1 cellular context compared by ENCODE assay signal in the genomic region with DNA sequence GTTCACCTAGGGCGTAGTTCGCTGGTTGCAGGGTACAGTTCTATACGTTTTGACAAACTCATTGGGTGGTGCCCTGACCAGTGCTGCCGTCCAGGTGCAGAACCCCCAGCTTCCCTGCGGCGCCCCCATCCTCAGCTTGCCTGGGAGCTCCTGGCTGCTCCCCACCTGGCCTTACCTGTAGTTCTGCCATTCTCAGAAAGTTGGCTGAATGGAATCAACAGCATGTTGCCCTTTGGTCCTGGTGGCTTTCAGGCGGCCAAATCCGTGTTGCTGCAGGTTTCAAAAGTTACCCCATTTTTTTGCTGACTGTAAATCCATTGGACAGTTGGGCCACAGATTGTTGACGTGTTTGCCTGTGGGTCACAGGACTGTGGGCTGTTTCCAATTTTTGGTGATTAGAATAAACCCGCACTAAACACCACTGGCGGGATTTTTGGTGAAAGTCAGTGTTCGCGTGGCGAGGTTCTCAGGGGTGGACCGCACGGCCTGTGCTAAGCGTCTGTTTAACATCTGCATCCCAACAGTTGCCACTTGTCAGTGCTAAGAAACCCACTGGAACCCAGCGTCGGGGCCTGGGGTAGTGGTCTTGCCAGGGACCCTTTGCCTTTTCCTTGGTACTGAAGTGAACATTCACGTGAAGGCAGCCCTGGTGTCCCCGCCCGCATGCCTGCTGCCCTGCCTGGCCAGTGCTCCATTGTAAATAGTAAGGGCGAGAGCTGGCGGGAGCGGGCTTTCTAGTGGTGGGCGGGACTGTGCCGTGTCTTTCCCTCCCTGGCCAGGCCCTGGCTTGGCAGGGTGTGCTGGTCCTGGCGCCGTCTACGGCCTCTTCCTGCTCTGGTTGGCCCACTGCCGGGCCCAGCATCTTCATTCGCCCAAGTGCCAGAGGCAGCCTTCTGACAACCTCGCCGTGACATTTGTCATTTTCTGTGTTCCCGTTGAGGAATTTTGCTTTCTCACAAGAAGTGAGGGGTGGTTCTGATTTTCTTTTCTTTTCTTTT.
TF ChIP-seq lines count a peak whose summit lies in the region.

No MANE protein-coding gene starts in this region.

TF ChIP-seq in HepG2, 621 proteins besides CTCF, POLR2A, EP300 and RAD21 (continued from another document and continues in another):
- TF ChIP-seq, protein P1, sequence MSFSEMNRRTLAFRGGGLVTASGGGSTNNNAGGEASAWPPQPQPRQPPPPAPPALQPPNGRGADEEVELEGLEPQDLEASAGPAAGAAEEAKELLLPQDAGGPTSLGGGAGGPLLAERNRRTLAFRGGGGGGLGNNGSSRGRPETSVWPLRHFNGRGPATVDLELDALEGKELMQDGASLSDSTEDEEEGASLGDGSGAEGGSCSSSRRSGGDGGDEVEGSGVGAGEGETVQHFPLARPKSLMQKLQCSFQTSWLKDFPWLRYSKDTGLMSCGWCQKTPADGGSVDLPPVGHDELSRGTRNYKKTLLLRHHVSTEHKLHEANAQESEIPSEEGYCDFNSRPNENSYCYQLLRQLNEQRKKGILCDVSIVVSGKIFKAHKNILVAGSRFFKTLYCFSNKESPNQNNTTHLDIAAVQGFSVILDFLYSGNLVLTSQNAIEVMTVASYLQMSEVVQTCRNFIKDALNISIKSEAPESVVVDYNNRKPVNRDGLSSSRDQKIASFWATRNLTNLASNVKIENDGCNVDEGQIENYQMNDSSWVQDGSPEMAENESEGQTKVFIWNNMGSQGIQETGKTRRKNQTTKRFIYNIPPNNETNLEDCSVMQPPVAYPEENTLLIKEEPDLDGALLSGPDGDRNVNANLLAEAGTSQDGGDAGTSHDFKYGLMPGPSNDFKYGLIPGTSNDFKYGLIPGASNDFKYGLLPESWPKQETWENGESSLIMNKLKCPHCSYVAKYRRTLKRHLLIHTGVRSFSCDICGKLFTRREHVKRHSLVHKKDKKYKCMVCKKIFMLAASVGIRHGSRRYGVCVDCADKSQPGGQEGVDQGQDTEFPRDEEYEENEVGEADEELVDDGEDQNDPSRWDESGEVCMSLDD (CRISPR knock-in tag; IDR thresholded peaks at IDR 0.05; ENCODE audit: borderline replicate concordance): no peak; the same call in 1 of the 2 replicates
- TF ChIP-seq ZNF326 (CRISPR knock-in tag; IDR thresholded peaks at IDR 0.05; ENCODE audit: borderline replicate concordance) (no peak), PCBP1 (IDR thresholded peaks at IDR 0.05; ENCODE audit: borderline replicate concordance, low read depth, low read length) (no peak), ZNF451 (CRISPR knock-in tag; IDR thresholded peaks at IDR 0.05) (no peak; the same call in 1 of the 2 replicates), ZNF382 (CRISPR knock-in tag; IDR thresholded peaks at IDR 0.05; ENCODE audit: borderline replicate concordance) (no peak), NFE2 (CRISPR knock-in tag; IDR thresholded peaks at IDR 0.05) (no peak), HNF4A (CRISPR knock-in tag; IDR thresholded peaks at IDR 0.05) (peak; percentile 73), KDM5B (CRISPR knock-in tag; IDR thresholded peaks at IDR 0.05; ENCODE audit: borderline replicate concordance) (peak; percentile 52; the same call in 1 of the 2 replicates), ZNF879 (CRISPR knock-in tag; IDR thresholded peaks at IDR 0.05) (no peak), DR1 (CRISPR knock-in tag; IDR thresholded peaks at IDR 0.05) (0 out of 2 replicates have a peak, but pooled peaks have one; percentile 39), KAT8 (CRISPR knock-in tag; IDR thresholded peaks at IDR 0.05) (no peak), TBL1XR1 (IDR thresholded peaks at IDR 0.05; ENCODE audit: borderline replicate concordance, low read length, partially characterized antibody) (no peak), SETDB1 (CRISPR knock-in tag; IDR thresholded peaks at IDR 0.05; ENCODE audit: borderline replicate concordance) (no peak), JARID2 (CRISPR knock-in tag; IDR thresholded peaks at IDR 0.05; ENCODE audit: insufficient replicate concordance) (no peak), ZNF577 (CRISPR knock-in tag; IDR thresholded peaks at IDR 0.05; ENCODE audit: borderline replicate concordance, low read depth) (no peak), ZNF160 (CRISPR knock-in tag; IDR thresholded peaks at IDR 0.05) (no peak), AGO1 (IDR thresholded peaks at IDR 0.05; ENCODE audit: low read depth, low read length, poor library complexity, severe bottlenecking) (no peak), ATF1 (CRISPR knock-in tag; IDR thresholded peaks at IDR 0.05) (no peak), ZNF616 (CRISPR knock-in tag; IDR thresholded peaks at IDR 0.05; ENCODE audit: low read depth) (no peak), KLF13 (CRISPR knock-in tag; IDR thresholded peaks at IDR 0.05) (no peak), KLF16 (CRISPR knock-in tag; IDR thresholded peaks at IDR 0.05) (peak in 1 of 2 experiments; percentile 22; a peak in 1 of 4 replicates), TSC22D2 (CRISPR knock-in tag; IDR thresholded peaks at IDR 0.05; ENCODE audit: borderline replicate concordance) (no peak), ZNF749 (CRISPR knock-in tag; IDR thresholded peaks at IDR 0.05; ENCODE audit: borderline replicate concordance) (no peak), NPAS2 (CRISPR knock-in tag; IDR thresholded peaks at IDR 0.05; ENCODE audit: borderline replicate concordance) (no peak), HOXD1 (CRISPR knock-in tag; IDR thresholded peaks at IDR 0.05) (no peak), EHMT2 (IDR thresholded peaks at IDR 0.05; ENCODE audit: borderline replicate concordance, low read depth, low read length) (no peak), SOX13 (IDR thresholded peaks at IDR 0.05) (no peak), SOX13 (CRISPR knock-in tag; conservative IDR thresholded peaks at IDR 0.05 in 1 of 2, IDR thresholded peaks at IDR 0.05 in 1 of 2) (no peak; a peak in 1 of 4 replicates), EZH2 (conservative IDR thresholded peaks at IDR 0.05; ENCODE audit: low read depth, low read length) (no peak)
- TF ChIP-seq, protein P2, sequence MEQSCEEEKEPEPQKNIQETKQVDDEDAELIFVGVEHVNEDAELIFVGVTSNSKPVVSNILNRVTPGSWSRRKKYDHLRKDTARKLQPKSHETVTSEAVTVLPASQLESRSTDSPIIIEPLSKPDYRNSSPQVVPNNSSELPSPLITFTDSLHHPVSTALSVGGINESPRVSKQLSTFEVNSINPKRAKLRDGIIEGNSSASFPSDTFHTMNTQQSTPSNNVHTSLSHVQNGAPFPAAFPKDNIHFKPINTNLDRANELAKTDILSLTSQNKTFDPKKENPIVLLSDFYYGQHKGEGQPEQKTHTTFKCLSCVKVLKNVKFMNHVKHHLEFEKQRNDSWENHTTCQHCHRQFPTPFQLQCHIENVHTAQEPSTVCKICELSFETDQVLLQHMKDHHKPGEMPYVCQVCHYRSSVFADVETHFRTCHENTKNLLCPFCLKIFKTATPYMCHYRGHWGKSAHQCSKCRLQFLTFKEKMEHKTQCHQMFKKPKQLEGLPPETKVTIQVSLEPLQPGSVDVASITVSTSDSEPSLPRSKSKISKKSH (CRISPR knock-in tag; IDR thresholded peaks at IDR 0.05; ENCODE audit: borderline replicate concordance): no peak
- TF ChIP-seq, protein P3, sequence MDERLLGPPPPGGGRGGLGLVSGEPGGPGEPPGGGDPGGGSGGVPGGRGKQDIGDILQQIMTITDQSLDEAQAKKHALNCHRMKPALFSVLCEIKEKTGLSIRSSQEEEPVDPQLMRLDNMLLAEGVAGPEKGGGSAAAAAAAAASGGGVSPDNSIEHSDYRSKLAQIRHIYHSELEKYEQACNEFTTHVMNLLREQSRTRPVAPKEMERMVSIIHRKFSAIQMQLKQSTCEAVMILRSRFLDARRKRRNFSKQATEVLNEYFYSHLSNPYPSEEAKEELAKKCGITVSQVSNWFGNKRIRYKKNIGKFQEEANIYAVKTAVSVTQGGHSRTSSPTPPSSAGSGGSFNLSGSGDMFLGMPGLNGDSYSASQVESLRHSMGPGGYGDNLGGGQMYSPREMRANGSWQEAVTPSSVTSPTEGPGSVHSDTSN (CRISPR knock-in tag; IDR thresholded peaks at IDR 0.05): no peak
- TF ChIP-seq, protein P4, sequence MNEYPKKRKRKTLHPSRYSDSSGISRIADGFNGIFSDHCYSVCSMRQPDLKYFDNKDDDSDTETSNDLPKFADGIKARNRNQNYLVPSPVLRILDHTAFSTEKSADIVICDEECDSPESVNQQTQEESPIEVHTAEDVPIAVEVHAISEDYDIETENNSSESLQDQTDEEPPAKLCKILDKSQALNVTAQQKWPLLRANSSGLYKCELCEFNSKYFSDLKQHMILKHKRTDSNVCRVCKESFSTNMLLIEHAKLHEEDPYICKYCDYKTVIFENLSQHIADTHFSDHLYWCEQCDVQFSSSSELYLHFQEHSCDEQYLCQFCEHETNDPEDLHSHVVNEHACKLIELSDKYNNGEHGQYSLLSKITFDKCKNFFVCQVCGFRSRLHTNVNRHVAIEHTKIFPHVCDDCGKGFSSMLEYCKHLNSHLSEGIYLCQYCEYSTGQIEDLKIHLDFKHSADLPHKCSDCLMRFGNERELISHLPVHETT (CRISPR knock-in tag; conservative IDR thresholded peaks at IDR 0.05): no peak; the same call in 1 of the 2 replicates
- TF ChIP-seq, protein P5, sequence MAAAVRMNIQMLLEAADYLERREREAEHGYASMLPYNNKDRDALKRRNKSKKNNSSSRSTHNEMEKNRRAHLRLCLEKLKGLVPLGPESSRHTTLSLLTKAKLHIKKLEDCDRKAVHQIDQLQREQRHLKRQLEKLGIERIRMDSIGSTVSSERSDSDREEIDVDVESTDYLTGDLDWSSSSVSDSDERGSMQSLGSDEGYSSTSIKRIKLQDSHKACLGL (CRISPR knock-in tag; IDR thresholded peaks at IDR 0.05): peak; percentile 6; the same call in 1 of the 2 replicates
- TF ChIP-seq, protein P6, sequence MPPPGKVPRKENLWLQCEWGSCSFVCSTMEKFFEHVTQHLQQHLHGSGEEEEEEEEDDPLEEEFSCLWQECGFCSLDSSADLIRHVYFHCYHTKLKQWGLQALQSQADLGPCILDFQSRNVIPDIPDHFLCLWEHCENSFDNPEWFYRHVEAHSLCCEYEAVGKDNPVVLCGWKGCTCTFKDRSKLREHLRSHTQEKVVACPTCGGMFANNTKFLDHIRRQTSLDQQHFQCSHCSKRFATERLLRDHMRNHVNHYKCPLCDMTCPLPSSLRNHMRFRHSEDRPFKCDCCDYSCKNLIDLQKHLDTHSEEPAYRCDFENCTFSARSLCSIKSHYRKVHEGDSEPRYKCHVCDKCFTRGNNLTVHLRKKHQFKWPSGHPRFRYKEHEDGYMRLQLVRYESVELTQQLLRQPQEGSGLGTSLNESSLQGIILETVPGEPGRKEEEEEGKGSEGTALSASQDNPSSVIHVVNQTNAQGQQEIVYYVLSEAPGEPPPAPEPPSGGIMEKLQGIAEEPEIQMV (CRISPR knock-in tag; IDR thresholded peaks at IDR 0.05; ENCODE audit: low read depth): no peak
- TF ChIP-seq, protein P7, sequence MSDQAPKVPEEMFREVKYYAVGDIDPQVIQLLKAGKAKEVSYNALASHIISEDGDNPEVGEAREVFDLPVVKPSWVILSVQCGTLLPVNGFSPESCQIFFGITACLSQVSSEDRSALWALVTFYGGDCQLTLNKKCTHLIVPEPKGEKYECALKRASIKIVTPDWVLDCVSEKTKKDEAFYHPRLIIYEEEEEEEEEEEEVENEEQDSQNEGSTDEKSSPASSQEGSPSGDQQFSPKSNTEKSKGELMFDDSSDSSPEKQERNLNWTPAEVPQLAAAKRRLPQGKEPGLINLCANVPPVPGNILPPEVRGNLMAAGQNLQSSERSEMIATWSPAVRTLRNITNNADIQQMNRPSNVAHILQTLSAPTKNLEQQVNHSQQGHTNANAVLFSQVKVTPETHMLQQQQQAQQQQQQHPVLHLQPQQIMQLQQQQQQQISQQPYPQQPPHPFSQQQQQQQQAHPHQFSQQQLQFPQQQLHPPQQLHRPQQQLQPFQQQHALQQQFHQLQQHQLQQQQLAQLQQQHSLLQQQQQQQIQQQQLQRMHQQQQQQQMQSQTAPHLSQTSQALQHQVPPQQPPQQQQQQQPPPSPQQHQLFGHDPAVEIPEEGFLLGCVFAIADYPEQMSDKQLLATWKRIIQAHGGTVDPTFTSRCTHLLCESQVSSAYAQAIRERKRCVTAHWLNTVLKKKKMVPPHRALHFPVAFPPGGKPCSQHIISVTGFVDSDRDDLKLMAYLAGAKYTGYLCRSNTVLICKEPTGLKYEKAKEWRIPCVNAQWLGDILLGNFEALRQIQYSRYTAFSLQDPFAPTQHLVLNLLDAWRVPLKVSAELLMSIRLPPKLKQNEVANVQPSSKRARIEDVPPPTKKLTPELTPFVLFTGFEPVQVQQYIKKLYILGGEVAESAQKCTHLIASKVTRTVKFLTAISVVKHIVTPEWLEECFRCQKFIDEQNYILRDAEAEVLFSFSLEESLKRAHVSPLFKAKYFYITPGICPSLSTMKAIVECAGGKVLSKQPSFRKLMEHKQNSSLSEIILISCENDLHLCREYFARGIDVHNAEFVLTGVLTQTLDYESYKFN (CRISPR knock-in tag; conservative IDR thresholded peaks at IDR 0.05): 0 out of 2 replicates have a peak, but pooled peaks have one; percentile 35
- TF ChIP-seq, protein P8, sequence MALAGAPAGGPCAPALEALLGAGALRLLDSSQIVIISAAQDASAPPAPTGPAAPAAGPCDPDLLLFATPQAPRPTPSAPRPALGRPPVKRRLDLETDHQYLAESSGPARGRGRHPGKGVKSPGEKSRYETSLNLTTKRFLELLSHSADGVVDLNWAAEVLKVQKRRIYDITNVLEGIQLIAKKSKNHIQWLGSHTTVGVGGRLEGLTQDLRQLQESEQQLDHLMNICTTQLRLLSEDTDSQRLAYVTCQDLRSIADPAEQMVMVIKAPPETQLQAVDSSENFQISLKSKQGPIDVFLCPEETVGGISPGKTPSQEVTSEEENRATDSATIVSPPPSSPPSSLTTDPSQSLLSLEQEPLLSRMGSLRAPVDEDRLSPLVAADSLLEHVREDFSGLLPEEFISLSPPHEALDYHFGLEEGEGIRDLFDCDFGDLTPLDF (CRISPR knock-in tag; IDR thresholded peaks at IDR 0.05): peak; percentile 81
- TF ChIP-seq, protein P9, sequence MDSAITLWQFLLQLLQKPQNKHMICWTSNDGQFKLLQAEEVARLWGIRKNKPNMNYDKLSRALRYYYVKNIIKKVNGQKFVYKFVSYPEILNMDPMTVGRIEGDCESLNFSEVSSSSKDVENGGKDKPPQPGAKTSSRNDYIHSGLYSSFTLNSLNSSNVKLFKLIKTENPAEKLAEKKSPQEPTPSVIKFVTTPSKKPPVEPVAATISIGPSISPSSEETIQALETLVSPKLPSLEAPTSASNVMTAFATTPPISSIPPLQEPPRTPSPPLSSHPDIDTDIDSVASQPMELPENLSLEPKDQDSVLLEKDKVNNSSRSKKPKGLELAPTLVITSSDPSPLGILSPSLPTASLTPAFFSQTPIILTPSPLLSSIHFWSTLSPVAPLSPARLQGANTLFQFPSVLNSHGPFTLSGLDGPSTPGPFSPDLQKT (CRISPR knock-in tag; IDR thresholded peaks at IDR 0.05; ENCODE audit: borderline replicate concordance): no peak
- TF ChIP-seq, protein P10, sequence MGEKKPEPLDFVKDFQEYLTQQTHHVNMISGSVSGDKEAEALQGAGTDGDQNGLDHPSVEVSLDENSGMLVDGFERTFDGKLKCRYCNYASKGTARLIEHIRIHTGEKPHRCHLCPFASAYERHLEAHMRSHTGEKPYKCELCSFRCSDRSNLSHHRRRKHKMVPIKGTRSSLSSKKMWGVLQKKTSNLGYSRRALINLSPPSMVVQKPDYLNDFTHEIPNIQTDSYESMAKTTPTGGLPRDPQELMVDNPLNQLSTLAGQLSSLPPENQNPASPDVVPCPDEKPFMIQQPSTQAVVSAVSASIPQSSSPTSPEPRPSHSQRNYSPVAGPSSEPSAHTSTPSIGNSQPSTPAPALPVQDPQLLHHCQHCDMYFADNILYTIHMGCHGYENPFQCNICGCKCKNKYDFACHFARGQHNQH (CRISPR knock-in tag; IDR thresholded peaks at IDR 0.05): 0 out of 2 replicates have a peak, but pooled peaks have one; percentile 27
